ENCODE assay signal across 30 cellular contexts in the genomic region with DNA sequence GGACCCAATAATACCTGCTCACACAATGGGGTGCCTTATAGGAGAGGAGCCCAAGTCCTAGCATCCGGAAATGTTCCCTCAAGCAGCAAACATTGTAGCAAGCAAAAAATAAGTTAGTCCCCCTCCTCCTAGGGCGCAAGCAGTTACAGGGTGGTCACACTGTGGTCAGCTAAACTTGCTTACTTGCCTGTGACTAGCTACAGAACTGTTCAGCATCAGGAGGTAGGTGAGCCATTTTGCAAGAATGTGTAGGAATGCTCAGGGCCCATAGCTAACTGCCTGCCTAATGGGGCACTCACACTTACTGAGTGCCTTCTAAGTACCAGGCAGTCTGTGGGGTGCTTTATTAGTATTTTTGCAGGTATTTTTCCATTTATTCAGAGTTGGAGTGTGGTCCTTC.
"Had no signal": no experiment of that assay in that cellular context is flagged by ENCODE, and none has a peak within 500 bp of the region (broad histone marks: within the 10 kb centered on the region; RNA-seq: fewer than 3 reads in every experiment).

No MANE protein-coding gene starts in this region.

- H3K27ac ChIP-seq: heart right ventricle, hepatocyte, left lung, lower lobe of right lung, neural progenitor cell, neutrophil, parathyroid adenoma, psoas muscle, right atrium auricular region, right lobe of liver, suprapubic skin, thoracic aorta, tibial artery, uterus had no signal

- H3K4me2 ChIP-seq: hepatocyte, neural progenitor cell, smooth muscle cell had no signal

- DNase-seq: heart right ventricle; kidney glomerular epithelial cell; left colon; left lung; lower lobe of right lung; mammary epithelial cell; mesenchymal stem cell; naive B cell; natural killer cell; nephron progenitor cell; occipital lobe; psoas muscle; right lobe of liver; stimulated activated CD4-positive, alpha-beta T cell treated with anti-CD3 and anti-CD28 coated beads, Interleukin-1b, Interleukin-23, amount 100 ng/mL, for 48 hours; stimulated activated CD4-positive, alpha-beta T cell treated with anti-CD3 and anti-CD28 coated beads, Interleukin-2, amount 100 ng/mL, for 48 hours; stimulated activated CD4-positive, alpha-beta T cell treated with anti-CD3 and anti-CD28 coated beads, Interleukin-4, amount 100 ng/mL, for 4 hours; stimulated activated naive CD4-positive, alpha-beta T cell; tibial artery; uterus had no signal

- H3K4me1 ChIP-seq: heart right ventricle, left lung, lower lobe of right lung, neural progenitor cell, parathyroid adenoma, psoas muscle, right atrium auricular region, right lobe of liver, suprapubic skin, tibial artery, uterus had no signal

- H3K79me2 ChIP-seq: hepatocyte, parathyroid adenoma had no signal

- H3K36me3 ChIP-seq: heart right ventricle, left lung, lower lobe of right lung, neural progenitor cell, neutrophil, right atrium auricular region, right lobe of liver, suprapubic skin, thoracic aorta, tibial artery, uterus had no signal

- H3K9ac ChIP-seq: neural progenitor cell, parathyroid adenoma had no signal

- H3K4me1 Mint-ChIP-seq: natural killer cell, nephron progenitor cell, neural progenitor cell had no signal

- H3K9me3 Mint-ChIP-seq: mesothelial cell of epicardium; natural killer cell; stimulated activated naive CD8-positive, alpha-beta T cell treated with anti-CD3 and anti-CD28 coated beads, Interleukin-15, Interleukin-2, amounts not matched to agents 100 ng/mL and 50 ng/mL, for 24 hours; type B pancreatic cell had no signal

- H3K4me3 ChIP-seq: heart right ventricle, hepatocyte, left lung, lower lobe of right lung, neural progenitor cell, psoas muscle, right atrium auricular region, right lobe of liver, smooth muscle cell, suprapubic skin, thoracic aorta, tibial artery, uterus had no signal

- H3K9me3 ChIP-seq: lower lobe of right lung, neutrophil, psoas muscle, right lobe of liver, suprapubic skin, thoracic aorta, tibial artery, uterus had no signal

- H3K27me3 ChIP-seq: hepatocyte, left lung, neural progenitor cell, right atrium auricular region, right lobe of liver, suprapubic skin, tibial artery, uterus had no signal

- H2AFZ ChIP-seq: hepatocyte, neural progenitor cell, parathyroid adenoma had no signal

- H3K27ac Mint-ChIP-seq: mesothelial cell of epicardium; natural killer cell; nephron progenitor cell; neural progenitor cell; stimulated activated naive CD8-positive, alpha-beta T cell treated with anti-CD3 and anti-CD28 coated beads, Interleukin-15, Interleukin-2, amounts not matched to agents 100 ng/mL and 50 ng/mL, for 24 hours; type B pancreatic cell had no signal

- H3K36me3 Mint-ChIP-seq: mesothelial cell of epicardium, naive B cell, natural killer cell, neural progenitor cell, type B pancreatic cell had no signal

- H3K4me3 Mint-ChIP-seq: mesothelial cell of epicardium; naive B cell; natural killer cell; nephron progenitor cell; neural progenitor cell; stimulated activated naive CD8-positive, alpha-beta T cell treated with anti-CD3 and anti-CD28 coated beads, Interleukin-15, Interleukin-2, amounts not matched to agents 100 ng/mL and 50 ng/mL, for 24 hours; type B pancreatic cell had no signal
